ENCODE assay signal across 1 cellular context in genomic region chr3:36381311-36381956, GRCh38.
TF ChIP-seq lines count a peak whose summit lies in the region.

No MANE protein-coding gene starts in this region.

TF ChIP-seq in HEK293, 187 proteins besides CTCF, POLR2A, EP300 and RAD21 (continued from another document):
- TF ChIP-seq ZNF518A (tag by site-specific recombination; conservative IDR thresholded peaks at IDR 0.05; ENCODE audit: low read depth) (no peak), ZNF621 (tag by site-specific recombination; IDR thresholded peaks at IDR 0.05) (no peak), ZNF112 (tag by site-specific recombination; IDR thresholded peaks at IDR 0.05) (no peak), ZNF121 (tag by site-specific recombination; IDR thresholded peaks at IDR 0.05) (no peak), ZNF155 (tag by site-specific recombination; IDR thresholded peaks at IDR 0.05) (no peak), ZFP37 (tag by site-specific recombination; IDR thresholded peaks at IDR 0.05) (no peak)
